7 cellular contexts compared by ENCODE assay signal in the genomic region with DNA sequence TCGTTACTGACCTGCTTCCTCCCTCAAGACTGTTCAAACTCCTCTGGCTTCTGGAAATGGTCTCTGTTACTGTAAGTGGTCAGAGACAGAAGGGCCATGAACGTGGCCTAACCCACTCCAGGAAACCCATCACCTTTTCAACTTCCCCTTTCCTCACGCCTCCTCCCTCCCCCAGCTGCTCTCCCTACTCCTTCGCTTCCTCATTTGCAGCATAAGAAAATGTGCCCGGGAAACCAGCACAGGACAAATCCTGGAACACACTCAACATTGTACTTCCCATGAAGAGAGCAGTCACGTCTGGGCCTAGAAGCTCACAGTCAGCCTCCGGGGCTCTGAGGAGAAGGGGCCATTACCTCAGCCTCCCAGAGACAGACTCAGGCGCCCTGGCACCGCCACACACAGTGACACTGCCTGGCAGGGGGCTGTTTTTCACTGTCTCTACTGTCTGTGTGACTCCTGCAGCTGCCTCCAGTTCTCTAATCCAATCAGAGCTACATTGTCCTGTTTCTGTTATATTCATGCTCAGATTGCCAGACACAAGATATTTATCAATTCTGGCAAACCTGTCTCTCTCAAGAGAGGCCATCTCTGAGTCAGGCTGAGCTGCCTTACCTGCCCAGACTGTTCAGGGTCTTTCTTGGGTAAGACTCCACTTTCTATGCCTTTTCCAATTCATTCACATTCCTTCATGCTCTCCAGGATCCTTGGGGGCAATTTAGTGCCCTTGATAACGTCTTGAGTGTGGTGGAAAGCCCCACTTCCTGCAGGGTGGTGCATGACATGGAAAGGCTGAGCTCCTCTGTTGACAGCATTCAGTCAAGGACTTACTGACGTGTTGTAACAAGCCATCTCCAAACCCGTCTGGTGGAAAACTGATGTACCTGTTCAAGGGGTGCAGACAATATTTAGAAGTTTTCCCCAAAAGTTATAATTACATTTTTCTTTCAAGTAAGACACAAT.
DNase-seq lines count a peak whose midpoint lies in the region; ATAC-seq, FAIRE-seq and TF ChIP-seq lines count a peak whose summit lies in the region.

No MANE protein-coding gene starts in this region.

- H3K27me3 ChIP-seq in keratinocyte (ENCODE audit: control insufficient read depth, extremely low read depth, insufficient read depth, low read length): no peaks in the 10 kb centered on the region

- peaks cover 12% of the 10 kb centered on the region for H3K4me1 ChIP-seq in keratinocyte (ENCODE audit: control insufficient read depth, extremely low read depth, insufficient read depth, low read length)

- no peak overlapping the region for H3K4me3 Mint-ChIP-seq in glutamatergic neuron (ENCODE audit: unreplicated experiment)

- DNase-seq in UCSD-AML1 (lab: John Stamatoyannopoulos, UW; ENCODE audit: unreplicated experiment) (peak; percentile 78), keratinocyte (ENCODE audit: low read depth, low spot score) (no peak), substantia nigra (lab: John Stamatoyannopoulos, UW) (peak in 40 of 49 donors; percentile 6 to 69 (median 40)), glutamatergic neuron (no peak)

- H3K4me3 ChIP-seq in keratinocyte (ENCODE audit: control insufficient read depth in 2 of 3, extremely low read depth in 1 of 3, insufficient read depth in 2 of 3, low read depth in 1 of 3, low read length in 3 of 3): peak overlapping the region in 1 of 3 experiments; percentile 13

- no peak overlapping the region for H3K27ac Mint-ChIP-seq in glutamatergic neuron (ENCODE audit: unreplicated experiment)

- H3K9me3 ChIP-seq in keratinocyte (ENCODE audit: control insufficient read depth, low read depth, low read length): no peaks in the 10 kb centered on the region

- no peaks in the 10 kb centered on the region for H3K79me2 ChIP-seq in keratinocyte (ENCODE audit: control insufficient read depth, insufficient read depth, low read length)

- TF ChIP-seq CTCF in keratinocyte (optimal IDR thresholded peaks at IDR 0.05 in 1 of 3, IDR thresholded peaks at IDR 0.05 in 1 of 3, conservative IDR thresholded peaks at IDR 0.05 in 1 of 3; ENCODE audit: extremely low read depth in 1 of 3, insufficient read depth in 2 of 3, low read length in 3 of 3) (no peak), glutamatergic neuron (IDR thresholded peaks at IDR 0.05; ENCODE audit: partially characterized antibody, unreplicated experiment) (no peak)

- H3K27ac ChIP-seq in keratinocyte (ENCODE audit: control insufficient read depth, insufficient read depth, low read length) (peak overlapping the region; percentile 33), substantia nigra (ENCODE audit: low read depth, low read length, poor library complexity, severe bottlenecking) (peak overlapping the region; percentile 76)

- no peaks in the 10 kb centered on the region for H3K36me3 Mint-ChIP-seq in glutamatergic neuron (ENCODE audit: unreplicated experiment)

- no peaks in the 10 kb centered on the region for H4K20me1 ChIP-seq in keratinocyte (ENCODE audit: control insufficient read depth, extremely low read depth, insufficient read depth, low read length)

- no peaks in the 10 kb centered on the region for H3K36me3 ChIP-seq in keratinocyte (ENCODE audit: control insufficient read depth in 2 of 2, extremely low read depth in 1 of 2, insufficient read depth in 2 of 2, low read length in 2 of 2)

- dilution Hi-C loops in keratinocyte (cut with MboI; ENCODE audit: extremely low pct_ligation_motif_present, low sequenced_read_pairs): no loop called here

- peak overlapping the region; percentile 59 for H3K4me2 ChIP-seq in keratinocyte (ENCODE audit: control insufficient read depth, extremely low read depth, insufficient read depth, low read depth, low read length)

- H3K9me3 Mint-ChIP-seq in glutamatergic neuron (ENCODE audit: unreplicated experiment): no peaks in the 10 kb centered on the region

- ATAC-seq in HG02678 (IDR thresholded peaks at IDR 0.05; ENCODE audit: unreplicated experiment) (peak; percentile 47), HG02970 (IDR thresholded peaks at IDR 0.05; ENCODE audit: low FRiP score, unreplicated experiment) (no peak), HG03045 (IDR thresholded peaks at IDR 0.05; ENCODE audit: unreplicated experiment) (no peak)

- no peaks in the 10 kb centered on the region for H3K4me1 Mint-ChIP-seq in glutamatergic neuron (ENCODE audit: low read depth, unreplicated experiment)

- peak overlapping the region; percentile 78 for H2AFZ ChIP-seq in keratinocyte (ENCODE audit: control insufficient read depth, low read length)

- peak; percentile 74 for FAIRE-seq in keratinocyte (lab: Jason Lieb, UNC)

- H3K27me3 Mint-ChIP-seq in glutamatergic neuron (ENCODE audit: unreplicated experiment): no peaks in the 10 kb centered on the region

- H3K9me1 ChIP-seq in keratinocyte (ENCODE audit: control insufficient read depth, extremely low read depth, insufficient read depth, low read length): no peaks in the 10 kb centered on the region

- peak overlapping the region; percentile 30 for H3K9ac ChIP-seq in keratinocyte (ENCODE audit: control insufficient read depth, extremely low read depth, insufficient read depth, low read length)

Comparison
In these comparisons a context has a peak if more than half of its experiments do, and no peak if none do; other contexts are left out.
1. DNase-seq: peak in UCSD-AML1 (single experiment) and substantia nigra (40 of 49); none in keratinocyte (single experiment) and glutamatergic neuron (single experiment).